ENCODE assay signal across 1 cellular context in the genomic region with DNA sequence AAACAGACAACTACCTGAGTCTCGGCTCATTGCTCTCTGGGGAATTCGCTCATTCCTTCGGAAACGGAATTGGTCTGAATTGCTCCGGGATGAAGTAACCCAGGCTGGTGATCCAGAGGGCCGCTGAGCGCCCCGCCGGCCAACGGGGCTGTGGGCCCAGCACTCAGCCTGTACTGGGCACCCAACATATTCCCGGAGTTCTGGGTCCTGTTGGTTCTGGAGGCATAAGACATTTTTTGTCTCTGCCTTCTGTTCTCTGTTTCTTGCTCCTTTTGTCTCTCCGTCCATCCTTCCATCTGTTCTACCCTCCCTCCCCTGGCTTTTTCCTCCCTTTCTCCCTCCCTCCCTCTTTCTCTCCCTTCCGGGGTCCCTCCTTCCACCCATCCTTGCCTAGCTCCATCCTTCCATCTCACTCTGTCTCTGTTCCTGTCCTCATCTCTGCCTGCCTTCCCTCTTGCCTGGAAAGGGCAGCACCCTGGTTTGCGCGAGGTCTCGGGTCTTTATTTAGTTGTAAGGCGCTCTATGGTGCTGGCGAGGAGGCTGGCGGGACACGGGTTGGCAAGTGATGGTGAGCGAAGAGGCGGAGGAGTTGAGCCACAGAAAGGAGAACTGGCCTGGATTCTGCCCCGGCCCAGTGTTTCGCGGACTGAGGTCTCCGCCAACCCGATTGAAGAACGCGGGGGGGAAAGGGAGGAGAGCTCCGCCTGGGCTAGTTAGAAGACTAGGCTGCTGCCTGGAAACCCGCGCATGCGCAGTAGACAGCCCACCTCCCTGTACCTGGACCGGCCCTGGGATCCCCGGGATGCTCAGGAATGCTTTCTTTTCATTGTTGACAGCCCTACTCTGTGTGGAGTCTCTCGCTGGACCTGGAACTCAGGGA.
A peak's percentile ranks its signal among the peaks of the same experiment; 100 is the strongest.
TF ChIP-seq lines count a peak whose summit lies in the region.

No MANE protein-coding gene starts in this region.

TF ChIP-seq in H1, 55 proteins besides CTCF, POLR2A, EP300 and RAD21 (continued from another document):
- TF ChIP-seq, protein P1, sequence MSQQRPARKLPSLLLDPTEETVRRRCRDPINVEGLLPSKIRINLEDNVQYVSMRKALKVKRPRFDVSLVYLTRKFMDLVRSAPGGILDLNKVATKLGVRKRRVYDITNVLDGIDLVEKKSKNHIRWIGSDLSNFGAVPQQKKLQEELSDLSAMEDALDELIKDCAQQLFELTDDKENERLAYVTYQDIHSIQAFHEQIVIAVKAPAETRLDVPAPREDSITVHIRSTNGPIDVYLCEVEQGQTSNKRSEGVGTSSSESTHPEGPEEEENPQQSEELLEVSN (IDR thresholded peaks at IDR 0.05) = no peak
- TF ChIP-seq JUND (IDR thresholded peaks at IDR 0.05; ENCODE audit: low read length) (no peak), NRF1 (IDR thresholded peaks at IDR 0.05; ENCODE audit: low read depth, low read length) (peak; percentile 50), BRCA1 (IDR thresholded peaks at IDR 0.05; ENCODE audit: low read depth, low read length) (no peak), TBP (IDR thresholded peaks at IDR 0.05; ENCODE audit: low read depth, low read length) (no peak), NANOG (IDR thresholded peaks at IDR 0.05; ENCODE audit: insufficient read depth, low read depth, low read length, poor library complexity, severe bottlenecking) (no peak), SIX5 (IDR thresholded peaks at IDR 0.05; ENCODE audit: low read depth, low read length) (no peak), BCL11A (IDR thresholded peaks at IDR 0.05; ENCODE audit: low read depth in 2 of 2, low read length in 2 of 2) (no peak), SP4 (IDR thresholded peaks at IDR 0.05; ENCODE audit: low read length) (no peak), BACH1 (IDR thresholded peaks at IDR 0.05; ENCODE audit: low read length) (no peak), RNF2 (IDR thresholded peaks at IDR 0.05; ENCODE audit: borderline replicate concordance, low read depth, low read length, missing control alignments, poor library complexity, severe bottlenecking) (peak; percentile 93), EGR1 (IDR thresholded peaks at IDR 0.05; ENCODE audit: borderline replicate concordance, low read depth, low read length) (0 out of 2 replicates have a peak, but pooled peaks have one; percentile 10), SAP30 (IDR thresholded peaks at IDR 0.05; ENCODE audit: insufficient read depth, insufficient replicate concordance, low read length) (no peak), CBX8 (IDR thresholded peaks at IDR 0.05; ENCODE audit: borderline replicate concordance, low read depth, low read length) (no peak; the same call in 1 of the 2 replicates), TAF7 (optimal IDR thresholded peaks at IDR 0.05; ENCODE audit: borderline replicate concordance, low read depth, low read length) (no peak), HDAC2 (IDR thresholded peaks at IDR 0.05; ENCODE audit: borderline replicate concordance in 1 of 2, low read depth in 2 of 2, low read length in 2 of 2) (no peak; a peak in 1 of 4 replicates), CHD1 (IDR thresholded peaks at IDR 0.05; ENCODE audit: low read depth, low read length) (no peak), KDM5A (IDR thresholded peaks at IDR 0.05; ENCODE audit: low read length) (no peak), RFX5 (IDR thresholded peaks at IDR 0.05; ENCODE audit: borderline replicate concordance, low read depth, low read length) (no peak), CBX5 (IDR thresholded peaks at IDR 0.05; ENCODE audit: low read depth, low read length) (no peak), CEBPB (IDR thresholded peaks at IDR 0.05; ENCODE audit: low read depth, low read length) (no peak), JUN (IDR thresholded peaks at IDR 0.05; ENCODE audit: low read depth, low read length) (no peak), SIRT6 (IDR thresholded peaks at IDR 0.05; ENCODE audit: low read length) (no peak), FOSL1 (IDR thresholded peaks at IDR 0.05; ENCODE audit: insufficient read depth, low read depth, low read length) (no peak), ZNF274 (IDR thresholded peaks at IDR 0.05; ENCODE audit: borderline replicate concordance, extremely low read depth, low read length) (no peak), MAFK (IDR thresholded peaks at IDR 0.05; ENCODE audit: low read depth, low read length) (no peak), TCF12 (IDR thresholded peaks at IDR 0.05; ENCODE audit: low read depth, low read length) (no peak), RXRA (IDR thresholded peaks at IDR 0.05; ENCODE audit: insufficient read depth, low read depth, low read length) (no peak), CHD2 (IDR thresholded peaks at IDR 0.05; ENCODE audit: low read length) (no peak), POLR2AphosphoS5 (IDR thresholded peaks at IDR 0.05; ENCODE audit: low read depth, low read length) (no peak), SRF (IDR thresholded peaks at IDR 0.05; ENCODE audit: low read depth, low read length) (no peak), YY1 (IDR thresholded peaks at IDR 0.05; ENCODE audit: low read depth, low read length) (no peak), SUZ12 (IDR thresholded peaks at IDR 0.05; ENCODE audit: low read length) (peak; percentile 64), GTF2F1 (IDR thresholded peaks at IDR 0.05; ENCODE audit: borderline replicate concordance, low read depth, low read length) (no peak), EZH2 (IDR thresholded peaks at IDR 0.05; ENCODE audit: low read depth, low read length, severe bottlenecking) (peak; percentile 67), SP2 (IDR thresholded peaks at IDR 0.05; ENCODE audit: low read length) (no peak), SIN3A (conservative IDR thresholded peaks at IDR 0.05 in 1 of 2, IDR thresholded peaks at IDR 0.05 in 1 of 2; ENCODE audit: low read depth in 1 of 2, low read length in 2 of 2) (no peak), KDM1A (IDR thresholded peaks at IDR 0.05; ENCODE audit: borderline replicate concordance, low read length) (no peak), HDAC6 (IDR thresholded peaks at IDR 0.05; ENCODE audit: low read depth, low read length) (no peak), SP1 (IDR thresholded peaks at IDR 0.05; ENCODE audit: low read depth, low read length) (no peak), ASH2L (IDR thresholded peaks at IDR 0.05; ENCODE audit: low read length) (peak; percentile 26), GABPA (IDR thresholded peaks at IDR 0.05; ENCODE audit: borderline replicate concordance, insufficient read depth, low read length) (no peak), CTBP2 (IDR thresholded peaks at IDR 0.05; ENCODE audit: borderline replicate concordance, insufficient read depth, insufficient read length, low read length) (no peak), CREB1 (IDR thresholded peaks at IDR 0.05) (no peak)
- TF ChIP-seq, protein P2, sequence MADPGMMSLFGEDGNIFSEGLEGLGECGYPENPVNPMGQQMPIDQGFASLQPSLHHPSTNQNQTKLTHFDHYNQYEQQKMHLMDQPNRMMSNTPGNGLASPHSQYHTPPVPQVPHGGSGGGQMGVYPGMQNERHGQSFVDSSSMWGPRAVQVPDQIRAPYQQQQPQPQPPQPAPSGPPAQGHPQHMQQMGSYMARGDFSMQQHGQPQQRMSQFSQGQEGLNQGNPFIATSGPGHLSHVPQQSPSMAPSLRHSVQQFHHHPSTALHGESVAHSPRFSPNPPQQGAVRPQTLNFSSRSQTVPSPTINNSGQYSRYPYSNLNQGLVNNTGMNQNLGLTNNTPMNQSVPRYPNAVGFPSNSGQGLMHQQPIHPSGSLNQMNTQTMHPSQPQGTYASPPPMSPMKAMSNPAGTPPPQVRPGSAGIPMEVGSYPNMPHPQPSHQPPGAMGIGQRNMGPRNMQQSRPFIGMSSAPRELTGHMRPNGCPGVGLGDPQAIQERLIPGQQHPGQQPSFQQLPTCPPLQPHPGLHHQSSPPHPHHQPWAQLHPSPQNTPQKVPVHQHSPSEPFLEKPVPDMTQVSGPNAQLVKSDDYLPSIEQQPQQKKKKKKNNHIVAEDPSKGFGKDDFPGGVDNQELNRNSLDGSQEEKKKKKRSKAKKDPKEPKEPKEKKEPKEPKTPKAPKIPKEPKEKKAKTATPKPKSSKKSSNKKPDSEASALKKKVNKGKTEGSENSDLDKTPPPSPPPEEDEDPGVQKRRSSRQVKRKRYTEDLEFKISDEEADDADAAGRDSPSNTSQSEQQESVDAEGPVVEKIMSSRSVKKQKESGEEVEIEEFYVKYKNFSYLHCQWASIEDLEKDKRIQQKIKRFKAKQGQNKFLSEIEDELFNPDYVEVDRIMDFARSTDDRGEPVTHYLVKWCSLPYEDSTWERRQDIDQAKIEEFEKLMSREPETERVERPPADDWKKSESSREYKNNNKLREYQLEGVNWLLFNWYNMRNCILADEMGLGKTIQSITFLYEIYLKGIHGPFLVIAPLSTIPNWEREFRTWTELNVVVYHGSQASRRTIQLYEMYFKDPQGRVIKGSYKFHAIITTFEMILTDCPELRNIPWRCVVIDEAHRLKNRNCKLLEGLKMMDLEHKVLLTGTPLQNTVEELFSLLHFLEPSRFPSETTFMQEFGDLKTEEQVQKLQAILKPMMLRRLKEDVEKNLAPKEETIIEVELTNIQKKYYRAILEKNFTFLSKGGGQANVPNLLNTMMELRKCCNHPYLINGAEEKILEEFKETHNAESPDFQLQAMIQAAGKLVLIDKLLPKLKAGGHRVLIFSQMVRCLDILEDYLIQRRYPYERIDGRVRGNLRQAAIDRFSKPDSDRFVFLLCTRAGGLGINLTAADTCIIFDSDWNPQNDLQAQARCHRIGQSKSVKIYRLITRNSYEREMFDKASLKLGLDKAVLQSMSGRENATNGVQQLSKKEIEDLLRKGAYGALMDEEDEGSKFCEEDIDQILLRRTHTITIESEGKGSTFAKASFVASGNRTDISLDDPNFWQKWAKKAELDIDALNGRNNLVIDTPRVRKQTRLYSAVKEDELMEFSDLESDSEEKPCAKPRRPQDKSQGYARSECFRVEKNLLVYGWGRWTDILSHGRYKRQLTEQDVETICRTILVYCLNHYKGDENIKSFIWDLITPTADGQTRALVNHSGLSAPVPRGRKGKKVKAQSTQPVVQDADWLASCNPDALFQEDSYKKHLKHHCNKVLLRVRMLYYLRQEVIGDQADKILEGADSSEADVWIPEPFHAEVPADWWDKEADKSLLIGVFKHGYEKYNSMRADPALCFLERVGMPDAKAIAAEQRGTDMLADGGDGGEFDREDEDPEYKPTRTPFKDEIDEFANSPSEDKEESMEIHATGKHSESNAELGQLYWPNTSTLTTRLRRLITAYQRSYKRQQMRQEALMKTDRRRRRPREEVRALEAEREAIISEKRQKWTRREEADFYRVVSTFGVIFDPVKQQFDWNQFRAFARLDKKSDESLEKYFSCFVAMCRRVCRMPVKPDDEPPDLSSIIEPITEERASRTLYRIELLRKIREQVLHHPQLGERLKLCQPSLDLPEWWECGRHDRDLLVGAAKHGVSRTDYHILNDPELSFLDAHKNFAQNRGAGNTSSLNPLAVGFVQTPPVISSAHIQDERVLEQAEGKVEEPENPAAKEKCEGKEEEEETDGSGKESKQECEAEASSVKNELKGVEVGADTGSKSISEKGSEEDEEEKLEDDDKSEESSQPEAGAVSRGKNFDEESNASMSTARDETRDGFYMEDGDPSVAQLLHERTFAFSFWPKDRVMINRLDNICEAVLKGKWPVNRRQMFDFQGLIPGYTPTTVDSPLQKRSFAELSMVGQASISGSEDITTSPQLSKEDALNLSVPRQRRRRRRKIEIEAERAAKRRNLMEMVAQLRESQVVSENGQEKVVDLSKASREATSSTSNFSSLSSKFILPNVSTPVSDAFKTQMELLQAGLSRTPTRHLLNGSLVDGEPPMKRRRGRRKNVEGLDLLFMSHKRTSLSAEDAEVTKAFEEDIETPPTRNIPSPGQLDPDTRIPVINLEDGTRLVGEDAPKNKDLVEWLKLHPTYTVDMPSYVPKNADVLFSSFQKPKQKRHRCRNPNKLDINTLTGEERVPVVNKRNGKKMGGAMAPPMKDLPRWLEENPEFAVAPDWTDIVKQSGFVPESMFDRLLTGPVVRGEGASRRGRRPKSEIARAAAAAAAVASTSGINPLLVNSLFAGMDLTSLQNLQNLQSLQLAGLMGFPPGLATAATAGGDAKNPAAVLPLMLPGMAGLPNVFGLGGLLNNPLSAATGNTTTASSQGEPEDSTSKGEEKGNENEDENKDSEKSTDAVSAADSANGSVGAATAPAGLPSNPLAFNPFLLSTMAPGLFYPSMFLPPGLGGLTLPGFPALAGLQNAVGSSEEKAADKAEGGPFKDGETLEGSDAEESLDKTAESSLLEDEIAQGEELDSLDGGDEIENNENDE (IDR thresholded peaks at IDR 0.05; ENCODE audit: insufficient replicate concordance, low read length) = no peak
- TF ChIP-seq, protein P3, sequence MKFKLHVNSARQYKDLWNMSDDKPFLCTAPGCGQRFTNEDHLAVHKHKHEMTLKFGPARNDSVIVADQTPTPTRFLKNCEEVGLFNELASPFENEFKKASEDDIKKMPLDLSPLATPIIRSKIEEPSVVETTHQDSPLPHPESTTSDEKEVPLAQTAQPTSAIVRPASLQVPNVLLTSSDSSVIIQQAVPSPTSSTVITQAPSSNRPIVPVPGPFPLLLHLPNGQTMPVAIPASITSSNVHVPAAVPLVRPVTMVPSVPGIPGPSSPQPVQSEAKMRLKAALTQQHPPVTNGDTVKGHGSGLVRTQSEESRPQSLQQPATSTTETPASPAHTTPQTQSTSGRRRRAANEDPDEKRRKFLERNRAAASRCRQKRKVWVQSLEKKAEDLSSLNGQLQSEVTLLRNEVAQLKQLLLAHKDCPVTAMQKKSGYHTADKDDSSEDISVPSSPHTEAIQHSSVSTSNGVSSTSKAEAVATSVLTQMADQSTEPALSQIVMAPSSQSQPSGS (IDR thresholded peaks at IDR 0.05; ENCODE audit: low read length) = no peak
- TF ChIP-seq, protein P4, sequence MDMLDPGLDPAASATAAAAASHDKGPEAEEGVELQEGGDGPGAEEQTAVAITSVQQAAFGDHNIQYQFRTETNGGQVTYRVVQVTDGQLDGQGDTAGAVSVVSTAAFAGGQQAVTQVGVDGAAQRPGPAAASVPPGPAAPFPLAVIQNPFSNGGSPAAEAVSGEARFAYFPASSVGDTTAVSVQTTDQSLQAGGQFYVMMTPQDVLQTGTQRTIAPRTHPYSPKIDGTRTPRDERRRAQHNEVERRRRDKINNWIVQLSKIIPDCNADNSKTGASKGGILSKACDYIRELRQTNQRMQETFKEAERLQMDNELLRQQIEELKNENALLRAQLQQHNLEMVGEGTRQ (IDR thresholded peaks at IDR 0.05; ENCODE audit: low read length) = no peak
- TF ChIP-seq, protein P5, sequence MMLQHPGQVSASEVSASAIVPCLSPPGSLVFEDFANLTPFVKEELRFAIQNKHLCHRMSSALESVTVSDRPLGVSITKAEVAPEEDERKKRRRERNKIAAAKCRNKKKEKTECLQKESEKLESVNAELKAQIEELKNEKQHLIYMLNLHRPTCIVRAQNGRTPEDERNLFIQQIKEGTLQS (IDR thresholded peaks at IDR 0.05; ENCODE audit: insufficient read depth, low read depth, low read length) = no peak
- TF ChIP-seq, protein P6, sequence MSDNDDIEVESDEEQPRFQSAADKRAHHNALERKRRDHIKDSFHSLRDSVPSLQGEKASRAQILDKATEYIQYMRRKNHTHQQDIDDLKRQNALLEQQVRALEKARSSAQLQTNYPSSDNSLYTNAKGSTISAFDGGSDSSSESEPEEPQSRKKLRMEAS (IDR thresholded peaks at IDR 0.05) = no peak
TF ChIP-seq in H1: peak in this region for 9.
